9 cellular contexts compared by ENCODE assay signal in the genomic region with DNA sequence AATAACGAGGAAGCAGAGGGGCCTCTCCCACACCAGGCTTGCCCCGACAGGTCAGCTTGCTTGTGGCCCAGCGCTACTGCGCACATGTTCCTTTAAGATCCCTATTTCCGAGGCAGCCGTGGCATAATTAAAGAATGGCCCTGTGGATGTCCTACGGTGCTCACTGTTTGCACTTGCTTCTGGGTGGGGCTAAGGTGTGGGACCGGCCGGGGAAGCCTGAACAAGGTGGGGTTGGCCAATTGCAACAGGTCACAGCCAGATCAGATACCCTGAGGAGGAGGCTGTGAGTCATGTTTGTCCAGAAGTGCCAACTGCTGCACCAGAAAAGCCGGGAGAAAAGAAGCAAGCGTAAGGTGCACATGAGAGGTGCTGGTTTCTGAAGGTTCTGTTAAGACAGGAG.
DNase-seq lines count a peak whose midpoint lies in the region; ATAC-seq, FAIRE-seq and TF ChIP-seq lines count a peak whose summit lies in the region.
"Had no signal": no experiment of that assay in that cellular context is flagged by ENCODE, and none has a peak within 500 bp of the region (broad histone marks: within the 10 kb centered on the region; RNA-seq: fewer than 3 reads in every experiment).

No MANE protein-coding gene starts in this region.

- peaks cover 49% of the 10 kb centered on the region for H3K4me1 Mint-ChIP-seq in activated naive CD4-positive, alpha-beta T cell treated with anti-CD3 and anti-CD28 coated beads, Interleukin-2, amount 10 ng/mL, durations not matched to agents 7 days and 5 days
- peaks cover 70% of the 10 kb centered on the region for H3K4me1 Mint-ChIP-seq in activated T-helper 1 cell treated with anti-CD3 and anti-CD28 coated beads, Interleukin-12 subunit alpha, Interleukin-12 subunit beta, Interleukin-2, Interleukin-4 antibody, amounts not matched to agents 30 ng/mL and 10 ng/mL and 1 ng/mL, durations not matched to agents 14 hours and 24 hours and 36 hours (ENCODE audit: low read depth)

- H3K4me1 ChIP-seq in lower lobe of right lung, result peaks cover 17% of the 10 kb centered on the region

- peak overlapping the region; percentile 59 for H3K27ac Mint-ChIP-seq in activated naive CD4-positive, alpha-beta T cell treated with anti-CD3 and anti-CD28 coated beads, Interleukin-2, amount 10 ng/mL, durations not matched to agents 7 days and 5 days
- H3K27ac Mint-ChIP-seq in activated naive CD4-positive, alpha-beta T cell treated with anti-CD3 and anti-CD28 coated beads, Interleukin-2, amount 50 U/mL, for 72 hours, result peak overlapping the region in 1 of 2 donors; percentile 65
- H3K27ac Mint-ChIP-seq in activated T-helper 1 cell treated with anti-CD3 and anti-CD28 coated beads, Interleukin-12 subunit alpha, Interleukin-12 subunit beta, Interleukin-2, Interleukin-4 antibody, amounts not matched to agents 30 ng/mL and 10 ng/mL and 1 ng/mL, durations not matched to agents 14 hours and 24 hours and 36 hours, result peak overlapping the region; percentile 43
- H3K27ac Mint-ChIP-seq: H9 had no signal

- peaks cover 28% of the 10 kb centered on the region for H3K36me3 Mint-ChIP-seq in activated naive CD4-positive, alpha-beta T cell treated with anti-CD3 and anti-CD28 coated beads, Interleukin-2, amount 10 ng/mL, durations not matched to agents 7 days and 5 days
- peaks cover 17 to 24% of the 10 kb centered on the region in 2 donors for H3K36me3 Mint-ChIP-seq in activated naive CD4-positive, alpha-beta T cell treated with anti-CD3 and anti-CD28 coated beads, Interleukin-2, amount 50 U/mL, for 72 hours
- H3K36me3 Mint-ChIP-seq in activated T-helper 1 cell treated with anti-CD3 and anti-CD28 coated beads, Interleukin-12 subunit alpha, Interleukin-12 subunit beta, Interleukin-2, Interleukin-4 antibody, amounts not matched to agents 30 ng/mL and 10 ng/mL and 1 ng/mL, durations not matched to agents 14 hours and 24 hours and 36 hours (ENCODE audit: low read depth), result peaks cover 39% of the 10 kb centered on the region

- no peaks in the 10 kb centered on the region for H3K9me3 ChIP-seq in lower lobe of right lung

- no peak for DNase-seq in activated naive CD4-positive, alpha-beta T cell treated with anti-CD3 and anti-CD28 coated beads, Interleukin-2, amount 10 ng/mL, durations not matched to agents 7 days and 5 days
- no peak for DNase-seq in activated naive CD4-positive, alpha-beta T cell treated with anti-CD3 and anti-CD28 coated beads, Interleukin-2, amount 50 U/mL, for 72 hours (ENCODE audit: low spot score in 2 of 2)
- DNase-seq in activated T-helper 1 cell treated with anti-CD3 and anti-CD28 coated beads, Interleukin-12 subunit alpha, Interleukin-12 subunit beta, Interleukin-2, Interleukin-4 antibody, amounts not matched to agents 30 ng/mL and 10 ng/mL and 1 ng/mL, durations not matched to agents 14 hours and 24 hours and 36 hours (ENCODE audit: low spot score), result no peak
- peak; percentile 84 for DNase-seq in lower lobe of right lung
- DNase-seq in urothelium cell line (ENCODE audit: low spot score), result peak; percentile 62
- no peak for DNase-seq in SHP77 treated with DMSO at 0.1 percent for 48 hours (lab: John Stamatoyannopoulos, UW)

- ATAC-seq in activated naive CD4-positive, alpha-beta T cell treated with anti-CD3 and anti-CD28 coated beads, Interleukin-2, amount 50 U/mL, for 72 hours, result no peak
- peak; percentile 93 to 94 for ATAC-seq in lower lobe of right lung
- no peak for ATAC-seq in HG03469 (IDR thresholded peaks at IDR 0.05; ENCODE audit: unreplicated experiment)
- ATAC-seq in HG02623 (IDR thresholded peaks at IDR 0.05; ENCODE audit: unreplicated experiment), result no peak

- CTCF ChIA-PET in activated naive CD4-positive, alpha-beta T cell treated with anti-CD3 and anti-CD28 coated beads, Interleukin-2, amount 10 ng/mL, durations not matched to agents 7 days and 5 days (lab: Charles Lee), result interaction anchor here (0.6 kb wide), 1 partner anchor 53 kb away, joined by 3 read pairs; no protein-coding TSS in a partner anchor

- H3K4me3 ChIP-seq in lower lobe of right lung, result no peak overlapping the region

- TF ChIP-seq CTCF in lower lobe of right lung (IDR thresholded peaks at IDR 0.05), result no peak

- H3K9me3 Mint-ChIP-seq in activated naive CD4-positive, alpha-beta T cell treated with anti-CD3 and anti-CD28 coated beads, Interleukin-2, amount 10 ng/mL, durations not matched to agents 7 days and 5 days, result peaks cover 7% of the 10 kb centered on the region
- peaks cover 0 to 4% of the 10 kb centered on the region in 2 donors for H3K9me3 Mint-ChIP-seq in activated naive CD4-positive, alpha-beta T cell treated with anti-CD3 and anti-CD28 coated beads, Interleukin-2, amount 50 U/mL, for 72 hours
- H3K9me3 Mint-ChIP-seq in activated T-helper 1 cell treated with anti-CD3 and anti-CD28 coated beads, Interleukin-12 subunit alpha, Interleukin-12 subunit beta, Interleukin-2, Interleukin-4 antibody, amounts not matched to agents 30 ng/mL and 10 ng/mL and 1 ng/mL, durations not matched to agents 14 hours and 24 hours and 36 hours, result peaks cover 11% of the 10 kb centered on the region

- H3K36me3 ChIP-seq in lower lobe of right lung, result no peaks in the 10 kb centered on the region

- intact Hi-C loops in activated T-helper 1 cell treated with anti-CD3 and anti-CD28 coated beads, Interleukin-12 subunit alpha, Interleukin-12 subunit beta, Interleukin-2, Interleukin-4 antibody, amounts not matched to agents 30 ng/mL and 10 ng/mL and 1 ng/mL, durations not matched to agents 14 hours and 24 hours and 36 hours (cut with micrococcal nuclease), result loop anchor here (10.0 kb wide), 1 partner anchor 252 kb away; no protein-coding TSS in a partner anchor
- intact Hi-C loops in lower lobe of right lung (cut with DNase I), result no loop called here

- H3K27me3 ChIP-seq in lower lobe of right lung (ENCODE audit: low read depth), result no peaks in the 10 kb centered on the region

- H3K27me3 Mint-ChIP-seq in activated naive CD4-positive, alpha-beta T cell treated with anti-CD3 and anti-CD28 coated beads, Interleukin-2, amount 10 ng/mL, durations not matched to agents 7 days and 5 days, result no peaks in the 10 kb centered on the region
- no peaks in the 10 kb centered on the region for H3K27me3 Mint-ChIP-seq in activated T-helper 1 cell treated with anti-CD3 and anti-CD28 coated beads, Interleukin-12 subunit alpha, Interleukin-12 subunit beta, Interleukin-2, Interleukin-4 antibody, amounts not matched to agents 30 ng/mL and 10 ng/mL and 1 ng/mL, durations not matched to agents 14 hours and 24 hours and 36 hours (ENCODE audit: insufficient read depth)

- FAIRE-seq in urothelium cell line (lab: Jason Lieb, UNC), result peak; percentile 70

- peak overlapping the region; percentile 85 for H3K27ac ChIP-seq in lower lobe of right lung

- no peak overlapping the region for H3K4me3 Mint-ChIP-seq in activated naive CD4-positive, alpha-beta T cell treated with anti-CD3 and anti-CD28 coated beads, Interleukin-2, amount 10 ng/mL, durations not matched to agents 7 days and 5 days
- H3K4me3 Mint-ChIP-seq in activated T-helper 1 cell treated with anti-CD3 and anti-CD28 coated beads, Interleukin-12 subunit alpha, Interleukin-12 subunit beta, Interleukin-2, Interleukin-4 antibody, amounts not matched to agents 30 ng/mL and 10 ng/mL and 1 ng/mL, durations not matched to agents 14 hours and 24 hours and 36 hours, result no peak overlapping the region
- H3K4me3 Mint-ChIP-seq: H9 had no signal

Comparison
In these comparisons a context has a peak if more than half of its experiments do, and no peak if none do; other contexts are left out.
1. DNase-seq: peak in lower lobe of right lung (single experiment) and urothelium cell line (single experiment); none in activated naive CD4-positive, alpha-beta T cell treated with anti-CD3 and anti-CD28 coated beads, Interleukin-2, amount 10 ng/mL, durations not matched to agents 7 days and 5 days (single experiment), activated naive CD4-positive, alpha-beta T cell treated with anti-CD3 and anti-CD28 coated beads, Interleukin-2, amount 50 U/mL, for 72 hours (0 of 2), activated T-helper 1 cell treated with anti-CD3 and anti-CD28 coated beads, Interleukin-12 subunit alpha, Interleukin-12 subunit beta, Interleukin-2, Interleukin-4 antibody, amounts not matched to agents 30 ng/mL and 10 ng/mL and 1 ng/mL, durations not matched to agents 14 hours and 24 hours and 36 hours (single experiment) and SHP77 treated with DMSO at 0.1 percent for 48 hours (single experiment).
2. ATAC-seq: peak in lower lobe of right lung (2 of 2); none in activated naive CD4-positive, alpha-beta T cell treated with anti-CD3 and anti-CD28 coated beads, Interleukin-2, amount 50 U/mL, for 72 hours (0 of 2), HG03469 (single experiment) and HG02623 (single experiment).